16 cellular contexts compared by ENCODE assay signal in the genomic region with DNA sequence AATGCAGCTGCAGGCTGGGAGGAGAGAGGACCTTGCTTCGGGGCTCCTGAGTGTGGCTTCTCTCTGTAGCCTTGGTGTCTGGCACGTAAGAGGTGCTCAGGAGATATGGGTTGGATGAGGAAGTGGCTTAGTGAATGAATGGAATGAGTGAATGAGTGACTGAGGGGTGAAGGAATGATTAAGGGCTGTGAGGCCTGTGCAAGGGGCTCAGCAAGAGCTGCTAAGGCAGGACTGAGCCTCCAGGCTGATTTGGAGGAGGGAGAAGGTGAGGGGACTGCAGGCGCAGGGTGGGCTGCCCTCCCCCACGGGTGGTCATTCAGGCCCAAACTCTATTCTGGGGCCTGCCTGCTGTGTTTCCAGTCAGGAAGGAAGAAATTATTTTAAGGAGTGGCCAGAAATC. TPM values are rescaled to one million over a fixed set of nuclear protein-coding genes. Genes with fewer than 3 reads are reported as not detected.
DNase-seq lines count a peak whose midpoint lies in the region; ATAC-seq and TF ChIP-seq lines count a peak whose summit lies in the region.
"Had no signal": no experiment of that assay in that cellular context is flagged by ENCODE, and none has a peak within 500 bp of the region (broad histone marks: within the 10 kb centered on the region; RNA-seq: fewer than 3 reads in every experiment).

No MANE protein-coding gene starts in this region.

- H3K18ac ChIP-seq in IMR-90 (ENCODE audit: low read depth, low read length) (no peak overlapping the region), mesenchymal stem cell (ENCODE audit: low read depth in 1 of 2, low read length in 2 of 2) (no peak overlapping the region)

- H3K9me3 ChIP-seq in IMR-90 (ENCODE audit: control insufficient read depth, insufficient read depth, low read length) (no peaks in the 10 kb centered on the region), OCI-LY7 (ENCODE audit: low read length) (no peaks in the 10 kb centered on the region), mesenchymal stem cell (ENCODE audit: control insufficient read depth, low read length) (peaks cover 4% of the 10 kb centered on the region), spleen (no peaks in the 10 kb centered on the region), tibial nerve (no peaks in the 10 kb centered on the region), Karpas-422 (ENCODE audit: low read length) (no peaks in the 10 kb centered on the region)
- H3K9me3 ChIP-seq: SJCRH30 had no signal

- 93% methylated on average over 2 of the region's 4 CpGs; no CpG with 5 or more reads in 1 of the 2 experiments for WGBS in IMR-90 (ENCODE audit: extremely low coverage in 2 of 2, insufficient read length in 1 of 2), 2 experiments
- 94% methylated on average over 4 of the region's 4 CpGs for WGBS in mesenchymal stem cell
- 83 to 93% (median 90%) methylated on average over 4 of the region's 4 CpGs for WGBS in spleen, 5 donors
- 74 to 91% methylated on average over 4 of the region's 4 CpGs for WGBS in tibial nerve, 2 donors

- ATAC-seq in IMR-90 (ENCODE audit: low read depth) = no peak

- H3K79me1 ChIP-seq in IMR-90 (ENCODE audit: low read depth in 1 of 2, low read length in 2 of 2) (no peaks in the 10 kb centered on the region), mesenchymal stem cell (replicated peaks; ENCODE audit: low read length, poor library complexity, severe bottlenecking) (no peaks in the 10 kb centered on the region)

- H2AK9ac ChIP-seq in IMR-90 (replicated peaks; ENCODE audit: low read depth, low read length, poor library complexity) = no peak overlapping the region

- TF ChIP-seq RAD21 in IMR-90 (IDR thresholded peaks at IDR 0.05; ENCODE audit: low read length) = no peak

- H2BK15ac ChIP-seq in IMR-90 (ENCODE audit: low read depth, low read length) (no peak overlapping the region), mesenchymal stem cell (ENCODE audit: low read depth, poor library complexity, severe bottlenecking) (no peak overlapping the region)

- no peak overlapping the region for H4K5ac ChIP-seq in IMR-90 (ENCODE audit: low read depth, low read length)

- CTCF ChIA-PET in IMR-90 (lab: Yijun Ruan, JAX) (no interaction called here), OCI-LY7 (lab: Charles Lee; ENCODE audit: unreplicated experiment) (no interaction called here)

- no peak overlapping the region for H3K4me3 ChIP-seq in IMR-90 (ENCODE audit: insufficient read depth, low read depth, low read length)
- no peak overlapping the region for H3K4me3 ChIP-seq in OCI-LY7 (ENCODE audit: low read depth, low read length, poor library complexity, severe bottlenecking)
- peak overlapping the region in 1 of 2 experiments; percentile 3 for H3K4me3 ChIP-seq in mesenchymal stem cell (ENCODE audit: insufficient read depth in 1 of 2, low read depth in 1 of 2, low read length in 2 of 2)
- H3K4me3 ChIP-seq in spleen = no peak overlapping the region
- no peak overlapping the region for H3K4me3 ChIP-seq in tibial nerve
- H3K4me3 ChIP-seq in Karpas-422 (ENCODE audit: low read length) = no peak overlapping the region
- H3K4me3 ChIP-seq: SJCRH30 had no signal

- H3K9ac ChIP-seq in IMR-90 (ENCODE audit: low read depth, low read length) = no peak overlapping the region
- H3K9ac ChIP-seq in mesenchymal stem cell (ENCODE audit: low read length) = peak overlapping the region; percentile 50
- H3K9ac ChIP-seq in Karpas-422 (ENCODE audit: low read length) = no peak overlapping the region

- H3K4me1 ChIP-seq in IMR-90 (ENCODE audit: control insufficient read depth, insufficient read depth, low read length) = peaks cover 3% of the 10 kb centered on the region
- H3K4me1 ChIP-seq in OCI-LY7 (ENCODE audit: insufficient read depth, low read length, poor library complexity, severe bottlenecking) = no peaks in the 10 kb centered on the region
- H3K4me1 ChIP-seq in mesenchymal stem cell (ENCODE audit: control insufficient read depth, insufficient read depth, low read depth, low read length) = peaks cover 1% of the 10 kb centered on the region
- no peaks in the 10 kb centered on the region for H3K4me1 ChIP-seq in spleen
- H3K4me1 ChIP-seq in tibial nerve = no peaks in the 10 kb centered on the region
- peaks cover 2% of the 10 kb centered on the region; the same call in 1 of the 2 replicates for H3K4me1 ChIP-seq in Karpas-422 (ENCODE audit: low read length)
- H3K4me1 ChIP-seq: SJCRH30 had no signal

- H2AK5ac ChIP-seq in IMR-90 (ENCODE audit: low read depth, low read length) = no peak overlapping the region
- no peak overlapping the region for H2AK5ac ChIP-seq in mesenchymal stem cell (ENCODE audit: low read length, severe bottlenecking)

- H2BK12ac ChIP-seq in mesenchymal stem cell (ENCODE audit: low read length in 2 of 2) = peak overlapping the region in 1 of 2 experiments; percentile 25

- H4K8ac ChIP-seq in IMR-90 (ENCODE audit: low read depth in 2 of 2, low read length in 2 of 2) = no peak overlapping the region
- H4K8ac ChIP-seq in mesenchymal stem cell (ENCODE audit: low read length) = no peak overlapping the region

- intact Hi-C loops in IMR-90 (cut with micrococcal nuclease) = loop anchor here (2.0 kb wide), 1 partner anchor 17 kb away; no protein-coding TSS in a partner anchor
- intact Hi-C loops in OCI-LY7 (cut with micrococcal nuclease; ENCODE audit: unreplicated experiment) = no loop called here
- intact Hi-C loops in spleen (cut with DNase I; ENCODE audit: low total_unique reads) = no loop called here

- no peak overlapping the region for H3K27ac ChIP-seq in IMR-90 (ENCODE audit: insufficient read depth, low read length)
- no peak overlapping the region for H3K27ac ChIP-seq in OCI-LY7 (ENCODE audit: low read depth, low read length, poor library complexity, severe bottlenecking)
- no peak overlapping the region for H3K27ac ChIP-seq in mesenchymal stem cell (ENCODE audit: low read length, poor library complexity, severe bottlenecking)
- H3K27ac ChIP-seq in spleen = no peak overlapping the region
- peak overlapping the region in 2 of 4 donors; percentile 61 to 70 for H3K27ac ChIP-seq in tibial nerve
- no peak overlapping the region for H3K27ac ChIP-seq in Karpas-422 (ENCODE audit: low read length)
- H3K27ac ChIP-seq: RWPE1, SJCRH30 had no signal

- H2AFZ ChIP-seq in IMR-90 (replicated peaks; ENCODE audit: low read length, poor library complexity) (peak overlapping the region; percentile 59), OCI-LY7 (ENCODE audit: low read length) (peak overlapping the region; percentile 41; the same call in 1 of the 2 replicates), mesenchymal stem cell (ENCODE audit: low read depth, low read length) (no peak overlapping the region), Karpas-422 (ENCODE audit: low read length) (no peak overlapping the region)

- TF ChIP-seq POLR2A in IMR-90 (IDR thresholded peaks at IDR 0.05; ENCODE audit: low read depth, low read length) (no peak), spleen (IDR thresholded peaks at IDR 0.05) (no peak), tibial nerve (IDR thresholded peaks at IDR 0.05) (no peak)

- H3K9me2 ChIP-seq in OCI-LY7 (ENCODE audit: insufficient read depth, low read length) = no peaks in the 10 kb centered on the region
- no peaks in the 10 kb centered on the region for H3K9me2 ChIP-seq in Karpas-422 (replicated peaks; ENCODE audit: insufficient read depth, low read length)

- H2BK120ac ChIP-seq in IMR-90 (ENCODE audit: low read depth, low read length) (no peak overlapping the region), mesenchymal stem cell (ENCODE audit: low read depth, low read length) (no peak overlapping the region)

- no peaks in the 10 kb centered on the region for H3K36me3 ChIP-seq in IMR-90 (ENCODE audit: control insufficient read depth, insufficient read depth, low read length)
- no peaks in the 10 kb centered on the region for H3K36me3 ChIP-seq in OCI-LY7 (ENCODE audit: insufficient read depth, low read length)
- H3K36me3 ChIP-seq in mesenchymal stem cell (ENCODE audit: control insufficient read depth in 1 of 2, insufficient read depth in 2 of 2, low read depth in 1 of 2, low read length in 2 of 2) = no peaks in the 10 kb centered on the region
- H3K36me3 ChIP-seq in spleen = no peaks in the 10 kb centered on the region
- H3K36me3 ChIP-seq in tibial nerve = no peaks in the 10 kb centered on the region
- no peaks in the 10 kb centered on the region for H3K36me3 ChIP-seq in Karpas-422 (ENCODE audit: insufficient read depth, low read length)
- H3K36me3 ChIP-seq: SJCRH30 had no signal

- H3K4ac ChIP-seq in IMR-90 (ENCODE audit: low read depth, low read length) (no peak overlapping the region), mesenchymal stem cell (ENCODE audit: low read depth in 1 of 2, low read length in 2 of 2) (no peak overlapping the region)

- H3K14ac ChIP-seq in IMR-90 (replicated peaks; ENCODE audit: low read depth, low read length) = no peak overlapping the region
- no peak overlapping the region for H3K14ac ChIP-seq in mesenchymal stem cell (ENCODE audit: low read length in 2 of 2)

- H3K79me2 ChIP-seq in OCI-LY7 (ENCODE audit: insufficient read depth, low read depth, low read length) (no peaks in the 10 kb centered on the region), Karpas-422 (ENCODE audit: low read length) (no peaks in the 10 kb centered on the region)

- no TSS peak for BruUV-seq in IMR-90 (replicated peaks; lab: Mats Ljungman, UMichigan)
- BruUV-seq in OCI-LY7 (replicated peaks; lab: Mats Ljungman, UMichigan) = no TSS peak

- no peak for TF ChIP-seq CTCF in IMR-90 (conservative IDR thresholded peaks at IDR 0.05; ENCODE audit: low read depth, low read length)
- TF ChIP-seq CTCF in OCI-LY7 (conservative IDR thresholded peaks at IDR 0.05; ENCODE audit: low read length) = no peak
- no peak for TF ChIP-seq CTCF in spleen (IDR thresholded peaks at IDR 0.05 in 8 of 11, conservative IDR thresholded peaks at IDR 0.05 in 3 of 11)
- no peak for TF ChIP-seq CTCF in tibial nerve (IDR thresholded peaks at IDR 0.05)

- dilution Hi-C loops in IMR-90 (cut with HindIII; ENCODE audit: low sequenced_read_pairs, unreplicated experiment) = no loop called here

- no peak for TF ChIP-seq EP300 in tibial nerve (IDR thresholded peaks at IDR 0.05)

- POLR2A ChIA-PET in IMR-90 (lab: Charles Lee; ENCODE audit: unreplicated experiment) (no interaction called here), OCI-LY7 (lab: Charles Lee) (interaction anchor here (0.7 kb wide), 1 partner anchor 14 kb away, joined by 3 read pairs; no protein-coding TSS in a partner anchor)

- DNase-seq in IMR-90 (no peak), OCI-LY7 (ENCODE audit: low spot score) (no peak), mesenchymal stem cell (no peak), spleen (peak; percentile 17), mucosa of gallbladder (ENCODE audit: low spot score) (no peak), tibial nerve (ENCODE audit: low spot score in 2 of 2) (no peak), Karpas-422 (no peak)
- DNase-seq: DMS 273 treated with DMSO at 0.1 percent for 48 hours; H9; NCI-H1048; NCI-H146; NCI-H226; NCI-H526; NK-92 treated with Interleukin-12 subunit alpha and Interleukin-12 subunit beta, amount 100 ng/mL, for 24 hours; SJCRH30 had no signal

- no peak overlapping the region for H4K91ac ChIP-seq in IMR-90 (ENCODE audit: insufficient read depth, low read depth, low read length)
- no peak overlapping the region for H4K91ac ChIP-seq in mesenchymal stem cell (ENCODE audit: low read length)

- H2BK20ac ChIP-seq in IMR-90 (ENCODE audit: low read depth, low read length) = no peak overlapping the region

- in situ Hi-C loops in IMR-90 (cut with MboI; ENCODE audit: low sequenced_read_pairs) = no loop called here

- H3K4me2 ChIP-seq in IMR-90 (ENCODE audit: low read depth, low read length) = no peak overlapping the region
- no peak overlapping the region for H3K4me2 ChIP-seq in OCI-LY7 (ENCODE audit: low read length)
- no peak overlapping the region for H3K4me2 ChIP-seq in mesenchymal stem cell (ENCODE audit: low read length, poor library complexity, severe bottlenecking)
- no peak overlapping the region for H3K4me2 ChIP-seq in Karpas-422 (ENCODE audit: low read depth, low read length, poor library complexity, severe bottlenecking)

- no peak overlapping the region for H3K23ac ChIP-seq in IMR-90 (ENCODE audit: low read depth, low read length)
- no peak overlapping the region for H3K23ac ChIP-seq in mesenchymal stem cell (ENCODE audit: low read length in 2 of 2)

- no peaks in the 10 kb centered on the region; the same call in 1 of the 2 replicates for H3K9me1 ChIP-seq in IMR-90 (ENCODE audit: insufficient read depth, low read length)

- H2BK5ac ChIP-seq in IMR-90 (ENCODE audit: low read depth, low read length, poor library complexity, severe bottlenecking) (no peak overlapping the region), mesenchymal stem cell (ENCODE audit: low read depth, low read length, poor library complexity, severe bottlenecking) (no peak overlapping the region)

- H4K20me1 ChIP-seq in IMR-90 (ENCODE audit: insufficient read depth, low read length) = no peaks in the 10 kb centered on the region
- no peaks in the 10 kb centered on the region for H4K20me1 ChIP-seq in OCI-LY7 (ENCODE audit: insufficient read depth, low read length)
- H4K20me1 ChIP-seq in Karpas-422 (ENCODE audit: insufficient read depth, low read depth, low read length) = no peaks in the 10 kb centered on the region

- H3K56ac ChIP-seq in IMR-90 (ENCODE audit: extremely low read depth, insufficient read depth, low read length) = no peak overlapping the region

- H3K27me3 ChIP-seq in IMR-90 (ENCODE audit: control insufficient read depth, insufficient read depth, low read length) = no peaks in the 10 kb centered on the region
- no peaks in the 10 kb centered on the region for H3K27me3 ChIP-seq in mesenchymal stem cell (ENCODE audit: control insufficient read depth in 1 of 2, insufficient read depth in 1 of 2, low read length in 2 of 2)
- H3K27me3 ChIP-seq in spleen (replicated peaks in 1 of 7) = no peaks in the 10 kb centered on the region
- no peaks in the 10 kb centered on the region for H3K27me3 ChIP-seq in tibial nerve
- no peaks in the 10 kb centered on the region for H3K27me3 ChIP-seq in Karpas-422 (ENCODE audit: low read length)
- H3K27me3 ChIP-seq: SJCRH30 had no signal

RNA-seq across cellular contexts. Expression of a gene that starts 49.7 kb away (rescaled TPM):
- 28.7 and 34.2 TPM in 2 replicates for total RNA-seq in IMR-90 (2012; rRNA removed)
- polyA plus RNA-seq in IMR-90 (2012; rRNA removed) = 8.6 and 10.1 TPM in 2 replicates
- 3.7 and 5.3 TPM in 2 replicates for polyA plus RNA-seq in IMR-90 (2012; cell fraction: cytosol; rRNA removed)
- polyA plus RNA-seq in IMR-90 (2012; cell fraction: nucleus; rRNA removed; ENCODE audit: low replicate concordance) = 2.2 and 12.3 TPM in 2 replicates
- total RNA-seq in OCI-LY7 (2014; rRNA removed; shearing (Covaris generic)) = 8.3 and 8.8 TPM in 2 replicates
- 16.7 and 18.9 TPM in 2 replicates for total RNA-seq in OCI-LY7 (2022)
- 12.8 TPM for polyA plus RNA-seq in mesenchymal stem cell (2013, experiment 1 of 2)
- 13.2 TPM for polyA plus RNA-seq in mesenchymal stem cell (2013, experiment 2 of 2)
- total RNA-seq in spleen = 10 to 100 TPM; 24.3 to 35.1 (median 28.3) TPM
- polyA plus RNA-seq in spleen = 1 to 10 TPM; 4.1 to 5.2 (median 4.1) TPM
- total RNA-seq in mucosa of gallbladder = 20.2 TPM
- 10 to 100 TPM; 46.5 to 62.0 (median 56.7) TPM for total RNA-seq in tibial nerve
- total RNA-seq in Karpas-422 (2014; rRNA removed; shearing (Covaris generic); ENCODE audit: low replicate concordance) = 15.7 and 18.8 TPM in 2 replicates

Comparison
In these comparisons a context has a peak if more than half of its experiments do, and no peak if none do; other contexts are left out.
1. H2AFZ ChIP-seq: peak in IMR-90 (single experiment) and OCI-LY7 (single experiment); none in mesenchymal stem cell (single experiment) and Karpas-422 (single experiment).